8 cellular contexts compared by ENCODE assay signal in genomic region chr1:100037665-100038400, GRCh38.
DNase-seq lines count a peak whose midpoint lies in the region; ATAC-seq and TF ChIP-seq lines count a peak whose summit lies in the region.

No MANE protein-coding gene starts in this region.

- peak; percentile 78 for ATAC-seq in CD4-positive, alpha-beta T cell (ENCODE audit: poor library complexity)
- ATAC-seq in GM19397 (IDR thresholded peaks at IDR 0.05; ENCODE audit: unreplicated experiment) (peak; percentile 94), HG03558 (IDR thresholded peaks at IDR 0.05; ENCODE audit: extremely low read depth, unreplicated experiment) (peak; percentile 65)
- peak; percentile 86 for ATAC-seq in activated CD8-positive, alpha-beta T cell treated with anti-CD3 and anti-CD28 coated beads, Interleukin-2, amount 10 ng/mL, durations not matched to agents 7 days and 5 days

- CTCF ChIA-PET in CD4-positive, alpha-beta T cell (lab: Charles Lee): interaction anchor here (1.4 kb wide), 1 partner anchor 68 kb away, joined by 5 read pairs; the partner anchor contains the start of gene SLC35A3
- CTCF ChIA-PET in activated CD8-positive, alpha-beta T cell treated with anti-CD3 and anti-CD28 coated beads, Interleukin-2, amount 10 ng/mL, durations not matched to agents 7 days and 5 days (lab: Charles Lee): interaction anchor here (0.8 to 1.6 kb wide), 6 partner anchors 14 to 831 kb away, joined by 3 to 6 read pairs (median 3); partner anchors contain the start of gene SLC35A3

- H3K4me1 Mint-ChIP-seq in CD4-positive, alpha-beta T cell (ENCODE audit: low read depth): peaks cover 55% of the 10 kb centered on the region
- H3K4me1 Mint-ChIP-seq in activated CD8-positive, alpha-beta T cell treated with anti-CD3 and anti-CD28 coated beads, Interleukin-2, amount 10 ng/mL, durations not matched to agents 7 days and 5 days (ENCODE audit: low read depth): peaks cover 49% of the 10 kb centered on the region

- H3K27ac Mint-ChIP-seq in CD4-positive, alpha-beta T cell: peak overlapping the region; percentile 98
- H3K27ac Mint-ChIP-seq in activated CD8-positive, alpha-beta T cell treated with anti-CD3 and anti-CD28 coated beads, Interleukin-2, amount 10 ng/mL, durations not matched to agents 7 days and 5 days: peak overlapping the region; percentile 99

- no peaks in the 10 kb centered on the region for H3K27me3 Mint-ChIP-seq in CD4-positive, alpha-beta T cell
- no peaks in the 10 kb centered on the region for H3K27me3 Mint-ChIP-seq in activated CD8-positive, alpha-beta T cell treated with anti-CD3 and anti-CD28 coated beads, Interleukin-2, amount 10 ng/mL, durations not matched to agents 7 days and 5 days (ENCODE audit: low read depth)

- POLR2A ChIA-PET in CD4-positive, alpha-beta T cell (lab: Charles Lee): interaction anchor here (0.7 to 2.5 kb wide), 16 partner anchors 9 to 415 kb away, joined by 3 to 33 read pairs (median 4); partner anchors contain the start of genes AGL, CDC14A, DBT and RTCA
- POLR2A ChIA-PET in activated CD8-positive, alpha-beta T cell treated with anti-CD3 and anti-CD28 coated beads, Interleukin-2, amount 10 ng/mL, durations not matched to agents 7 days and 5 days (lab: Charles Lee): interaction anchor here (0.5 to 3.5 kb wide), 18 partner anchors 9 to 393 kb away, joined by 3 to 24 read pairs (median 4); partner anchors contain the start of genes AGL, CDC14A, DBT and RTCA

- no peaks in the 10 kb centered on the region for H3K27me3 ChIP-seq in CD4-positive, alpha-beta T cell (ENCODE audit: control insufficient read depth, insufficient read depth, low read length)

- intact Hi-C loops in CD4-positive, alpha-beta T cell (cut with DNase I, micrococcal nuclease): loop anchor here (1.0 to 10.0 kb wide), 9 partner anchors 67 to 1166 kb away; partner anchors contain the start of genes EXTL2 (in 2 of the 2), AGL (in 1 of the 2), SLC30A7 (in 1 of the 2) and SLC35A3 (in 1 of the 2)

- no peaks in the 10 kb centered on the region for H3K9me3 ChIP-seq in CD4-positive, alpha-beta T cell (ENCODE audit: control insufficient read depth, low read length)

- peaks cover 19% of the 10 kb centered on the region for H3K36me3 Mint-ChIP-seq in CD4-positive, alpha-beta T cell (ENCODE audit: low read depth)
- H3K36me3 Mint-ChIP-seq in activated CD8-positive, alpha-beta T cell treated with anti-CD3 and anti-CD28 coated beads, Interleukin-2, amount 10 ng/mL, durations not matched to agents 7 days and 5 days (ENCODE audit: low read depth): peaks cover 30% of the 10 kb centered on the region

- H3K27ac ChIP-seq in CD4-positive, alpha-beta T cell (ENCODE audit: low read depth, low read length): peak overlapping the region; percentile 94

- H3K4me3 Mint-ChIP-seq in CD4-positive, alpha-beta T cell: peak overlapping the region; percentile 98
- peak overlapping the region; percentile 97 for H3K4me3 Mint-ChIP-seq in activated CD8-positive, alpha-beta T cell treated with anti-CD3 and anti-CD28 coated beads, Interleukin-2, amount 10 ng/mL, durations not matched to agents 7 days and 5 days

- H3K9me3 Mint-ChIP-seq in CD4-positive, alpha-beta T cell: no peaks in the 10 kb centered on the region
- no peaks in the 10 kb centered on the region for H3K9me3 Mint-ChIP-seq in activated CD8-positive, alpha-beta T cell treated with anti-CD3 and anti-CD28 coated beads, Interleukin-2, amount 10 ng/mL, durations not matched to agents 7 days and 5 days (ENCODE audit: insufficient read depth)

- peak; percentile 76 to 88 (median 82) for DNase-seq in CD4-positive, alpha-beta T cell
- DNase-seq in NCI-H82 (lab: John Stamatoyannopoulos, UW) (peak; percentile 93), medulla oblongata (ENCODE audit: extremely low spot score) (peak; percentile 92)
- peak; percentile 92 for DNase-seq in activated CD8-positive, alpha-beta T cell treated with anti-CD3 and anti-CD28 coated beads, Interleukin-2, amount 10 ng/mL, durations not matched to agents 7 days and 5 days
- peak; percentile 83 for DNase-seq in effector CD4-positive, alpha-beta T cell
- DNase-seq in stimulated activated CD4-positive, alpha-beta T cell treated with anti-CD3 and anti-CD28 coated beads, TNF-alpha, amount 100 ng/mL, for 48 hours (ENCODE audit: low read depth in 3 of 3): peak; percentile 79 to 93 (median 82)

- no peak for TF ChIP-seq CTCF in CD4-positive, alpha-beta T cell (IDR thresholded peaks at IDR 0.05)

Comparison
In these comparisons a context has a peak if more than half of its experiments do, and no peak if none do; other contexts are left out.
1. Peak in every context shown above with its lines: DNase-seq, ATAC-seq and H3K27ac ChIP-seq.